Comparison of ENCODE assay signal across 30 cellular contexts in the genomic region with DNA sequence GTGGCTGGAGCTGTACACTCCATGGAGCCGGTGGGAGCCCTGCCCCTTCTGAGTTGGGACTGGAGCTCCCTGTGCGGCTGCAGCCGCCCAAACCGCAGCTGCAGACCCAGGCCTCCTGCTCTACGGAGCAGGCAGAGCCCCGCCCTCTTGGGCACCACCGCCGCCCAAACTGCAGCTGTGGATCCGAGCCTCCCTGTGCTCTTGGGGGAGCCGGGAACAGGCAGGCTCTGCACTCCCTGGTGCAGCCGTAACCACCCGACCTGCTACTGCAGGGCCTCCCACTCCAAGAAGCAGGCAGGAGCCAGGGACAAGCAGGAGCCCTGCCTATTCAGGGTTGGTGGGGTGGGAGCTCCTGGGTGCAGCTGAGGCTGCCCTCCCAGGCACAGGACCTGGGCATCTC.
"Had no signal": no experiment of that assay in that cellular context is flagged by ENCODE, and none has a peak within 500 bp of the region (broad histone marks: within the 10 kb centered on the region; RNA-seq: fewer than 3 reads in every experiment).

No MANE protein-coding gene starts in this region.

- H3K27me3 ChIP-seq: neutrophil, right lobe of liver, sigmoid colon, spleen, suprapubic skin, testis, tibial artery, transverse colon, upper lobe of right lung, uterus had no signal

- H3K4me3 Mint-ChIP-seq: naive thymus-derived CD8-positive, alpha-beta T cell; natural killer cell treated with Interleukin-12 subunit alpha and Interleukin-12 subunit beta and Interleukin-15 and Interleukin-18, amount 100 ng/mL, for 72 hours; nephron progenitor cell; neural crest cell; stimulated activated memory B cell treated with anti-CD40 and anti-IgM and Interleukin-4, amounts not matched to agents 10 μg/mL and 1 μg/mL and 100 μg/mL, for 72 hours; stimulated activated naive CD8-positive, alpha-beta T cell treated with anti-CD3 and anti-CD28 coated beads, Interleukin-15, amount 100 ng/mL, for 72 hours; type B pancreatic cell had no signal

- H3K4me2 ChIP-seq: smooth muscle cell had no signal

- H3K27ac ChIP-seq: neutrophil, pancreas, prostate gland, right lobe of liver, sigmoid colon, skin epidermis, spleen, suprapubic skin, testis, tibial artery, transverse colon, upper lobe of right lung, uterus had no signal

- H3K9me3 ChIP-seq: neutrophil, pancreas, prostate gland, suprapubic skin, testis, tibial artery, transverse colon, upper lobe of right lung had no signal

- DNase-seq: naive thymus-derived CD8-positive, alpha-beta T cell; nephron progenitor cell; right lobe of liver; sigmoid colon; spleen; stimulated activated CD4-positive, alpha-beta T cell treated with anti-CD3 and anti-CD28 coated beads, Interleukin-12 subunit alpha, Interleukin-12 subunit beta, amount 100 ng/mL, for 4 hours; stimulated activated CD4-positive, alpha-beta T cell treated with anti-CD3 and anti-CD28 coated beads, Interleukin-1b, Interleukin-23, amount 100 ng/mL, for 48 hours; stimulated activated CD4-positive, alpha-beta T cell treated with anti-CD3 and anti-CD28 coated beads, Interleukin-4, amount 100 ng/mL, for 1 hour; stimulated activated CD4-positive, alpha-beta T cell treated with anti-CD3 and anti-CD28 coated beads, Interleukin-4, amount 100 ng/mL, for 4 hours; stimulated activated CD8-positive, alpha-beta memory T cell treated with anti-CD3 and anti-CD28 coated beads, Interleukin-4, amount 100 ng/mL, for 48 hours; stimulated activated naive CD4-positive, alpha-beta T cell; stimulated activated naive CD8-positive, alpha-beta T cell treated with anti-CD3 and anti-CD28 coated beads, Interleukin-15, amount 100 ng/mL, for 72 hours; stimulated activated naive CD8-positive, alpha-beta T cell treated with anti-CD3 and anti-CD28 coated beads, Interleukin-15, Interleukin-2, amounts not matched to agents 100 U/mL and 50 U/mL, for 24 hours; substantia nigra; testis; tibial artery; transverse colon; upper lobe of right lung; uterus had no signal

- H3K4me1 ChIP-seq: pancreas, prostate gland, right lobe of liver, sigmoid colon, spleen, suprapubic skin, testis, tibial artery, transverse colon, upper lobe of right lung, uterus had no signal

- H3K27ac Mint-ChIP-seq: naive thymus-derived CD8-positive, alpha-beta T cell; natural killer cell treated with Interleukin-12 subunit alpha and Interleukin-12 subunit beta and Interleukin-15 and Interleukin-18, amount 100 ng/mL, for 72 hours; nephron progenitor cell; stimulated activated memory B cell treated with anti-CD40 and anti-IgM and Interleukin-4, amounts not matched to agents 10 μg/mL and 1 μg/mL and 100 μg/mL, for 72 hours; stimulated activated naive CD8-positive, alpha-beta T cell treated with anti-CD3 and anti-CD28 coated beads, Interleukin-15, amount 100 ng/mL, for 72 hours; type B pancreatic cell had no signal

- H3K27me3 Mint-ChIP-seq: stimulated activated naive CD8-positive, alpha-beta T cell treated with anti-CD3 and anti-CD28 coated beads, Interleukin-15, amount 100 ng/mL, for 72 hours; type B pancreatic cell had no signal

- H3K9me3 Mint-ChIP-seq: natural killer cell treated with Interleukin-12 subunit alpha and Interleukin-12 subunit beta and Interleukin-15 and Interleukin-18, amount 100 ng/mL, for 72 hours; stimulated activated memory B cell treated with anti-CD40 and anti-IgM and Interleukin-4, amounts not matched to agents 10 μg/mL and 1 μg/mL and 100 μg/mL, for 72 hours; stimulated activated naive CD8-positive, alpha-beta T cell treated with anti-CD3 and anti-CD28 coated beads, Interleukin-15, amount 100 ng/mL, for 72 hours had no signal

- H3K4me1 Mint-ChIP-seq: naive thymus-derived CD8-positive, alpha-beta T cell; neural crest cell; stimulated activated naive CD8-positive, alpha-beta T cell treated with anti-CD3 and anti-CD28 coated beads, Interleukin-15, amount 100 ng/mL, for 72 hours had no signal

- H3K36me3 Mint-ChIP-seq: natural killer cell treated with Interleukin-12 subunit alpha and Interleukin-12 subunit beta and Interleukin-15 and Interleukin-18, amount 100 ng/mL, for 72 hours; stimulated activated memory B cell treated with anti-CD40 and anti-IgM and Interleukin-4, amounts not matched to agents 10 μg/mL and 1 μg/mL and 100 μg/mL, for 72 hours; type B pancreatic cell had no signal

- H3K36me3 ChIP-seq: neutrophil, pancreas, prostate gland, right lobe of liver, sigmoid colon, spleen, suprapubic skin, tibial artery, transverse colon, upper lobe of right lung, uterus had no signal

- H3K4me3 ChIP-seq: pancreas, prostate gland, right lobe of liver, sigmoid colon, skin epidermis, smooth muscle cell, spleen, suprapubic skin, testis, tibial artery, transverse colon, upper lobe of right lung, uterus had no signal

- ATAC-seq: naive thymus-derived CD8-positive, alpha-beta T cell; natural killer cell treated with Interleukin-12 subunit alpha and Interleukin-12 subunit beta and Interleukin-15 and Interleukin-18, amount 100 ng/mL, for 72 hours; pancreas; right cardiac atrium; right lobe of liver; stimulated activated memory B cell treated with anti-CD40 and anti-IgM and Interleukin-4, amounts not matched to agents 10 μg/mL and 1 μg/mL and 100 μg/mL, for 72 hours; stimulated activated naive CD8-positive, alpha-beta T cell treated with anti-CD3 and anti-CD28 coated beads, Interleukin-15, amount 100 ng/mL, for 72 hours; stimulated activated naive CD8-positive, alpha-beta T cell treated with anti-CD3 and anti-CD28 coated beads, Interleukin-15, Interleukin-2, amounts not matched to agents 100 U/mL and 50 U/mL, for 24 hours; upper lobe of right lung had no signal
